1 cellular context compared by ENCODE assay signal in genomic region chr1:203799157-203799556, GRCh38.
TF ChIP-seq lines count a peak whose summit lies in the region.

No MANE protein-coding gene starts in this region.

TF ChIP-seq in GM23338, 12 proteins besides CTCF, POLR2A, EP300 and RAD21:
- no peak for TF ChIP-seq POLR2AphosphoS5 (IDR thresholded peaks at IDR 0.05; ENCODE audit: low read depth)
- TF ChIP-seq, protein P1, sequence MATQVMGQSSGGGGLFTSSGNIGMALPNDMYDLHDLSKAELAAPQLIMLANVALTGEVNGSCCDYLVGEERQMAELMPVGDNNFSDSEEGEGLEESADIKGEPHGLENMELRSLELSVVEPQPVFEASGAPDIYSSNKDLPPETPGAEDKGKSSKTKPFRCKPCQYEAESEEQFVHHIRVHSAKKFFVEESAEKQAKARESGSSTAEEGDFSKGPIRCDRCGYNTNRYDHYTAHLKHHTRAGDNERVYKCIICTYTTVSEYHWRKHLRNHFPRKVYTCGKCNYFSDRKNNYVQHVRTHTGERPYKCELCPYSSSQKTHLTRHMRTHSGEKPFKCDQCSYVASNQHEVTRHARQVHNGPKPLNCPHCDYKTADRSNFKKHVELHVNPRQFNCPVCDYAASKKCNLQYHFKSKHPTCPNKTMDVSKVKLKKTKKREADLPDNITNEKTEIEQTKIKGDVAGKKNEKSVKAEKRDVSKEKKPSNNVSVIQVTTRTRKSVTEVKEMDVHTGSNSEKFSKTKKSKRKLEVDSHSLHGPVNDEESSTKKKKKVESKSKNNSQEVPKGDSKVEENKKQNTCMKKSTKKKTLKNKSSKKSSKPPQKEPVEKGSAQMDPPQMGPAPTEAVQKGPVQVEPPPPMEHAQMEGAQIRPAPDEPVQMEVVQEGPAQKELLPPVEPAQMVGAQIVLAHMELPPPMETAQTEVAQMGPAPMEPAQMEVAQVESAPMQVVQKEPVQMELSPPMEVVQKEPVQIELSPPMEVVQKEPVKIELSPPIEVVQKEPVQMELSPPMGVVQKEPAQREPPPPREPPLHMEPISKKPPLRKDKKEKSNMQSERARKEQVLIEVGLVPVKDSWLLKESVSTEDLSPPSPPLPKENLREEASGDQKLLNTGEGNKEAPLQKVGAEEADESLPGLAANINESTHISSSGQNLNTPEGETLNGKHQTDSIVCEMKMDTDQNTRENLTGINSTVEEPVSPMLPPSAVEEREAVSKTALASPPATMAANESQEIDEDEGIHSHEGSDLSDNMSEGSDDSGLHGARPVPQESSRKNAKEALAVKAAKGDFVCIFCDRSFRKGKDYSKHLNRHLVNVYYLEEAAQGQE (IDR thresholded peaks at IDR 0.05; ENCODE audit: unreplicated experiment) = no peak
